Comparison of ENCODE assay signal across 8 cellular contexts in genomic region chr6:37515712-37516075, GRCh38. TPM values are rescaled to one million over a fixed set of nuclear protein-coding genes. Genes with fewer than 3 reads are reported as not detected.
DNase-seq lines count a peak whose midpoint lies in the region; ATAC-seq and TF ChIP-seq lines count a peak whose summit lies in the region.

No MANE protein-coding gene starts in this region.

- no peak for ATAC-seq in naive B cell (ENCODE audit: low read depth in 2 of 2)
- no peak for ATAC-seq in HG03565 (IDR thresholded peaks at IDR 0.05; ENCODE audit: unreplicated experiment)

- H3K4me1 ChIP-seq in BE2C (peaks cover 23% of the 10 kb centered on the region), H9 (ENCODE audit: insufficient read depth, low read length) (peaks cover 10% of the 10 kb centered on the region; the same call in 1 of the 2 replicates)

- no peak overlapping the region for H3T11ph ChIP-seq in H9 (ENCODE audit: low read length)

- H3K23ac ChIP-seq in H9 (ENCODE audit: insufficient read length, low read depth, low read length) = no peak overlapping the region

- TF ChIP-seq CTCF in BE2C (IDR thresholded peaks at IDR 0.05; ENCODE audit: low read depth, low read length) (no peak), H9 (conservative IDR thresholded peaks at IDR 0.05) (no peak)

- H3K4me2 ChIP-seq in H9 (ENCODE audit: insufficient read depth, insufficient read length, low read length) = no peak overlapping the region

- H3K36me3 ChIP-seq in BE2C = no peaks in the 10 kb centered on the region

- H4K5ac ChIP-seq in H9 (ENCODE audit: insufficient read length, low read depth, low read length) = no peak overlapping the region

- H3K27me3 Mint-ChIP-seq in H9 (ENCODE audit: low read depth) = peaks cover 52% of the 10 kb centered on the region
- no peaks in the 10 kb centered on the region for H3K27me3 Mint-ChIP-seq in activated T-helper 2 cell treated with anti-CD3 and anti-CD28 coated beads, Interferon-gamma antibody, Interleukin-2, Interleukin-4, amounts not matched to agents 10 μg/mL and 5 μg/mL and 100 μg/mL, durations not matched to agents 14 hours and 24 hours and 36 hours (ENCODE audit: low read depth)
- peaks cover 0 to 22% (median 4%) of the 10 kb centered on the region in 3 donors for H3K27me3 Mint-ChIP-seq in naive B cell

- H2BK5ac ChIP-seq in H9 (ENCODE audit: insufficient read length, low read length) = no peak overlapping the region

- no peak overlapping the region for H3K9ac ChIP-seq in H9 (ENCODE audit: extremely low read depth, insufficient read length, low read length)

- H2BK12ac ChIP-seq in H9 (ENCODE audit: insufficient read length, low read depth, low read length) = no peak overlapping the region

- no peak overlapping the region for H2BK20ac ChIP-seq in H9 (ENCODE audit: low read depth, low read length, poor library complexity, severe bottlenecking)

- no peak overlapping the region for H3K18ac ChIP-seq in H9 (ENCODE audit: insufficient read length, low read depth, low read length)

- H2AK5ac ChIP-seq in H9 (ENCODE audit: insufficient read length, low read length) = no peak overlapping the region

- peaks cover 9% of the 10 kb centered on the region for H3K23me2 ChIP-seq in H9 (ENCODE audit: insufficient read length, low read depth, low read length, poor library complexity, severe bottlenecking)

- no peak overlapping the region for H3K27ac ChIP-seq in H9 (ENCODE audit: insufficient read length, low read depth, low read length)

- no peak overlapping the region for H4K91ac ChIP-seq in H9 (ENCODE audit: insufficient read length, low read depth, low read length)

- no peak overlapping the region for H4K8ac ChIP-seq in H9 (replicated peaks; ENCODE audit: insufficient read length, low read depth, low read length)

- H3K36me3 Mint-ChIP-seq in H9 (ENCODE audit: insufficient read depth in 1 of 3, low read depth in 3 of 3) (no peaks in the 10 kb centered on the region; a peak in 1 of 7 replicates), naive B cell (no peaks in the 10 kb centered on the region)
- H3K36me3 Mint-ChIP-seq in activated T-helper 2 cell treated with anti-CD3 and anti-CD28 coated beads, Interferon-gamma antibody, Interleukin-2, Interleukin-4, amounts not matched to agents 10 μg/mL and 5 μg/mL and 100 μg/mL, durations not matched to agents 14 hours and 24 hours and 36 hours (ENCODE audit: low read depth) = no peaks in the 10 kb centered on the region

- peak; percentile 34 for DNase-seq in BE2C
- DNase-seq in H9 = no peak
- DNase-seq in activated T-helper 2 cell treated with anti-CD3 and anti-CD28 coated beads, Interferon-gamma antibody, Interleukin-2, Interleukin-4, amounts not matched to agents 10 μg/mL and 5 μg/mL and 100 μg/mL, durations not matched to agents 14 hours and 24 hours and 36 hours (ENCODE audit: low spot score) = no peak
- DNase-seq in naive B cell = no peak
- DNase-seq in AG20443 (ENCODE audit: low spot score) = no peak
- no peak for DNase-seq in stimulated activated CD4-positive, alpha-beta T cell treated with anti-CD3 and anti-CD28 coated beads, Interleukin-2, amount 100 ng/mL, for 48 hours
- no peak for DNase-seq in HK-2 (ENCODE audit: unreplicated experiment)

- H3K9me3 Mint-ChIP-seq in H9 (no peaks in the 10 kb centered on the region; a peak in 2 of 5 replicates), naive B cell (peaks cover 0 to 6% (median 0%) of the 10 kb centered on the region in 7 donors)
- no peaks in the 10 kb centered on the region for H3K9me3 Mint-ChIP-seq in activated T-helper 2 cell treated with anti-CD3 and anti-CD28 coated beads, Interferon-gamma antibody, Interleukin-2, Interleukin-4, amounts not matched to agents 10 μg/mL and 5 μg/mL and 100 μg/mL, durations not matched to agents 14 hours and 24 hours and 36 hours

- H3K4ac ChIP-seq in H9 (ENCODE audit: low read depth, low read length) = no peak overlapping the region

- H2BK15ac ChIP-seq in H9 (ENCODE audit: low read depth, low read length) = no peak overlapping the region

- H3K79me2 ChIP-seq in H9 (ENCODE audit: insufficient read depth, low read length) = no peaks in the 10 kb centered on the region

- no peak overlapping the region for H3K56ac ChIP-seq in H9 (ENCODE audit: insufficient read length, low read depth, low read length)

- H3K4me1 Mint-ChIP-seq in H9 = peaks cover 56 to 69% of the 10 kb centered on the region in 2 experiments
- H3K4me1 Mint-ChIP-seq in activated T-helper 2 cell treated with anti-CD3 and anti-CD28 coated beads, Interferon-gamma antibody, Interleukin-2, Interleukin-4, amounts not matched to agents 10 μg/mL and 5 μg/mL and 100 μg/mL, durations not matched to agents 14 hours and 24 hours and 36 hours (ENCODE audit: low read depth) = peaks cover 52% of the 10 kb centered on the region
- H3K4me1 Mint-ChIP-seq in naive B cell = peaks cover 29 to 37% (median 30%) of the 10 kb centered on the region in 3 donors

- peak overlapping the region in 1 of 2 experiments; percentile 60; a peak in 1 of 5 replicates for H3K4me3 Mint-ChIP-seq in H9
- peak overlapping the region; percentile 69 for H3K4me3 Mint-ChIP-seq in activated T-helper 2 cell treated with anti-CD3 and anti-CD28 coated beads, Interferon-gamma antibody, Interleukin-2, Interleukin-4, amounts not matched to agents 10 μg/mL and 5 μg/mL and 100 μg/mL, durations not matched to agents 14 hours and 24 hours and 36 hours (ENCODE audit: low read depth)
- peak overlapping the region in 7 of 8 donors; percentile 15 to 78 (median 65) for H3K4me3 Mint-ChIP-seq in naive B cell

- WGBS in H9 (ENCODE audit: extremely low coverage, insufficient read length, low lambda C conversion rate) = no CpG with 5 or more reads among the region's 9 CpGs

- H3K27me3 ChIP-seq in BE2C = no peaks in the 10 kb centered on the region
- H3K27me3 ChIP-seq in H9 (ENCODE audit: insufficient read depth, low read length) = peaks cover 6% of the 10 kb centered on the region; the same call in 1 of the 2 replicates

- intact Hi-C loops in activated T-helper 2 cell treated with anti-CD3 and anti-CD28 coated beads, Interferon-gamma antibody, Interleukin-2, Interleukin-4, amounts not matched to agents 10 μg/mL and 5 μg/mL and 100 μg/mL, durations not matched to agents 14 hours and 24 hours and 36 hours (cut with micrococcal nuclease) = loop anchor here (1.0 to 10.0 kb wide), 2 partner anchors 16 to 1599 kb away; partner anchors contain the start of genes CCDC167 and SAYSD1

- H4K20me1 ChIP-seq in H9 (ENCODE audit: control insufficient read depth, insufficient read depth, insufficient read length) = no peaks in the 10 kb centered on the region

- H3K9me3 ChIP-seq in BE2C (no peaks in the 10 kb centered on the region), H9 (ENCODE audit: control insufficient read depth, low read depth, low read length) (no peaks in the 10 kb centered on the region)

- H3K4me3 ChIP-seq in BE2C (ENCODE audit: low read depth, low read length) = peak overlapping the region; percentile 6

- no peaks in the 10 kb centered on the region for H3K79me1 ChIP-seq in H9 (ENCODE audit: insufficient read depth, low read depth, low read length, poor library complexity, severe bottlenecking)

- no peak overlapping the region for H2BK120ac ChIP-seq in H9 (ENCODE audit: low read depth, low read length, poor library complexity, severe bottlenecking)

- peak overlapping the region in 2 of 3 experiments; percentile 58 to 85; a peak in 3 of 7 replicates for H3K27ac Mint-ChIP-seq in H9
- peak overlapping the region; percentile 86 for H3K27ac Mint-ChIP-seq in activated T-helper 2 cell treated with anti-CD3 and anti-CD28 coated beads, Interferon-gamma antibody, Interleukin-2, Interleukin-4, amounts not matched to agents 10 μg/mL and 5 μg/mL and 100 μg/mL, durations not matched to agents 14 hours and 24 hours and 36 hours
- H3K27ac Mint-ChIP-seq in naive B cell = peak overlapping the region in 3 of 6 donors; percentile 5 to 84 (median 74)

- no peak overlapping the region for H2AFZ ChIP-seq in H9 (ENCODE audit: low read length)

- H3K14ac ChIP-seq in H9 (ENCODE audit: insufficient read depth, low read length) = no peak overlapping the region

RNA-seq across cellular contexts. Expression of gene CCDC167, which starts 16.0 kb away (rescaled TPM):
- polyA plus RNA-seq in BE2C (2012; ENCODE audit: insufficient read depth, insufficient read length, low read depth) = 60.2 TPM
- 28.0 and 31.9 TPM in 2 replicates for total RNA-seq in H9 (2021)
- 69.8 and 76.9 TPM in 2 replicates for total RNA-seq in activated T-helper 2 cell treated with anti-CD3 and anti-CD28 coated beads, Interferon-gamma antibody, Interleukin-2, Interleukin-4, amounts not matched to agents 10 μg/mL and 5 μg/mL and 100 μg/mL, durations not matched to agents 14 hours and 24 hours and 36 hours
- polyA plus RNA-seq in naive B cell (ENCODE audit: low read depth in 6 of 6) = 10 to 100 TPM; 35.2 to 61.3 (median 52.4) TPM
